ENCODE assay signal across 19 cellular contexts in the genomic region with DNA sequence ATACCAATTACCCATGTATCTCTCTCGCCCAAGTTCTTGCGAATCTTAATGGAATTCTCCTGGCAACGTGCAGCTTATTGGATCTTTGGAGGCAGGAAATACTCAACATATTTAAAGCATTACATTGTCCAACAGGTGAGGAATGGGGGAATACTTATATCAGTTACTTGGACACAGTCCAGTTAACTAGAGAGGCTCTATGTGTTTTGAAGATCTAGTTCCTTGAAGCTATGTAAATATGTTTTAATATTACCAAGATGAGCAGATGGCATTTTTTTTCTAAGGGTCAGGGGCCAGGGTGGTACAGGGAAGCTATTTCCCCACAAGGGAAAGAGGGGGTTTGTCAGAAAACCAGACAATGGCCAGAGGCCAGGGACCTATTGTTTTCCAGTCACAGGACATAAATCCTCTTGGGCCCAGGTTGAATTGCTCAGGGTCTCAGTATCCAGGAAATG. TPM values are rescaled to one million over a fixed set of nuclear protein-coding genes. Genes with fewer than 3 reads are reported as not detected.
DNase-seq lines count a peak whose midpoint lies in the region; ATAC-seq, FAIRE-seq and TF ChIP-seq lines count a peak whose summit lies in the region.
"Had no signal": no experiment of that assay in that cellular context is flagged by ENCODE, and none has a peak within 500 bp of the region (broad histone marks: within the 10 kb centered on the region; RNA-seq: fewer than 3 reads in every experiment).

No MANE protein-coding gene starts in this region.

- H3K79me2 ChIP-seq in K562 (ENCODE audit: control insufficient read depth, insufficient read depth, low read length) (no peaks in the 10 kb centered on the region), mesendoderm (ENCODE audit: control insufficient read depth, insufficient read depth, low read length) (no peaks in the 10 kb centered on the region)

- 0 out of 2 replicates have a peak overlapping the region, but pooled peaks have one; percentile 65 for H2AFZ ChIP-seq in K562 (ENCODE audit: low read depth, low read length)

- H3K4me1 ChIP-seq in K562 (replicated peaks in 1 of 2; ENCODE audit: control insufficient read depth in 2 of 2, insufficient read depth in 2 of 2, low read length in 2 of 2) (peaks cover 0 to 9% of the 10 kb centered on the region in 2 experiments; a peak in 2 of 5 replicates), mesendoderm (ENCODE audit: control insufficient read depth, low read depth, low read length) (no peaks in the 10 kb centered on the region), testis (no peaks in the 10 kb centered on the region), pancreas (no peaks in the 10 kb centered on the region)
- H3K4me1 ChIP-seq: BE2C had no signal

- H3K4ac ChIP-seq in mesendoderm (ENCODE audit: low read depth, low read length): no peak overlapping the region

- no peaks in the 10 kb centered on the region for H4K20me1 ChIP-seq in K562 (replicated peaks; ENCODE audit: control insufficient read depth, insufficient read depth, low read length)

- no peaks in the 10 kb centered on the region for H3K9me3 ChIP-seq in K562 (replicated peaks; ENCODE audit: control insufficient read depth, insufficient read depth, low read depth, low read length)
- H3K9me3 ChIP-seq in testis: no peaks in the 10 kb centered on the region
- no peaks in the 10 kb centered on the region for H3K9me3 ChIP-seq in pancreas
- H3K9me3 ChIP-seq: BE2C, right atrium auricular region had no signal

- no peak for TF ChIP-seq EP300 in K562 (IDR thresholded peaks at IDR 0.05; ENCODE audit: low read length)

- H3K79me1 ChIP-seq in mesendoderm (ENCODE audit: low read length): no peaks in the 10 kb centered on the region

- FAIRE-seq in K562 (lab: Jason Lieb, UNC): no peak
- no peak for FAIRE-seq in pancreas (lab: Jason Lieb, UNC)

- no peak overlapping the region for H3K4me2 ChIP-seq in K562 (ENCODE audit: insufficient read depth, low read length)
- H3K4me2 ChIP-seq in mesendoderm (ENCODE audit: low read length): no peak overlapping the region

- POLR2A ChIA-PET in K562 (lab: Yijun Ruan, JAX): no interaction called here

- intact Hi-C loops in K562 (cut with micrococcal nuclease): no loop called here
- intact Hi-C loops in testis (cut with DNase I; ENCODE audit: low total_unique reads): no loop called here
- intact Hi-C loops in pancreas (cut with DNase I): no loop called here

- TF ChIP-seq POLR2A in K562 (conservative IDR thresholded peaks at IDR 0.05) (no peak), testis (IDR thresholded peaks at IDR 0.05) (no peak)

- H3K9ac ChIP-seq in K562 (ENCODE audit: insufficient read depth in 1 of 2, low read depth in 2 of 2, low read length in 2 of 2): no peak overlapping the region
- no peak overlapping the region for H3K9ac ChIP-seq in mesendoderm (ENCODE audit: low read length)

- H3K23ac ChIP-seq in mesendoderm (ENCODE audit: low read length): no peak overlapping the region

- no peak overlapping the region for H4K8ac ChIP-seq in mesendoderm (ENCODE audit: low read depth, low read length)

- H3K18ac ChIP-seq in mesendoderm (ENCODE audit: low read length): no peak overlapping the region

- CTCF ChIA-PET in K562 (lab: Yijun Ruan, JAX; ENCODE audit: low intra/inter-chr PET ratio): no interaction called here

- H3K56ac ChIP-seq in mesendoderm (ENCODE audit: low read length): no peak overlapping the region

- H3K36me3 ChIP-seq in K562 (ENCODE audit: control insufficient read depth, insufficient read depth, low read length) (no peaks in the 10 kb centered on the region), mesendoderm (ENCODE audit: control insufficient read depth, insufficient read depth, low read length) (no peaks in the 10 kb centered on the region), testis (ENCODE audit: low read depth, missing control alignments) (no peaks in the 10 kb centered on the region), pancreas (no peaks in the 10 kb centered on the region)
- H3K36me3 ChIP-seq: BE2C, right atrium auricular region had no signal

- no peak for ATAC-seq in K562
- no peak for ATAC-seq in GM18858 (IDR thresholded peaks at IDR 0.05; ENCODE audit: unreplicated experiment)
- ATAC-seq in pancreas: no peak
- ATAC-seq: left ventricle myocardium superior; natural killer cell treated with Interleukin-12 subunit alpha and Interleukin-12 subunit beta and Interleukin-15 and Interleukin-18, amount 100 ng/mL, for 72 hours had no signal

- WGBS in K562 (ENCODE audit: insufficient coverage, low coverage, missing lambda C conversion rate): 4% methylated on average over 3 of the region's 3 CpGs
- WGBS in mesendoderm (ENCODE audit: extremely low coverage, insufficient coverage, low lambda C conversion rate): no CpG with 5 or more reads among the region's 3 CpGs
- WGBS in testis, 2 donors: 64 to 65% methylated on average over 3 of the region's 3 CpGs
- 52 to 56% methylated on average over 3 of the region's 3 CpGs for WGBS in pancreas, 2 donors

- no peaks in the 10 kb centered on the region for H3K9me1 ChIP-seq in K562 (ENCODE audit: control insufficient read depth, insufficient read depth, low read length)

- no peak overlapping the region for H2BK5ac ChIP-seq in mesendoderm (ENCODE audit: low read length)

- peak; percentile 33 for DNase-seq in Daoy (ENCODE audit: low read depth)
- DNase-seq in M059J (ENCODE audit: low read depth): peak; percentile 68
- no peak for DNase-seq in K562 (ENCODE audit: extremely low read depth in 1 of 4, low spot score in 3 of 4)
- peak; percentile 90 for DNase-seq in kidney tubule cell (ENCODE audit: low spot score)
- DNase-seq in mesendoderm: no peak
- DNase-seq in testis: no peak
- DNase-seq in pancreas: no peak
- DNase-seq: activated CD4-positive, alpha-beta T cell treated with anti-CD3 and anti-CD28 coated beads, Interleukin-2, amount 50 U/mL, for 48 hours; BE2C; DMS 273 treated with DMSO at 0.1 percent for 48 hours; H7; hippocampal formation; left ventricle myocardium superior; NCI-H1105; NCI-H2227 treated with DMSO at 0.1 percent for 48 hours had no signal

- H3K27ac ChIP-seq in K562 (ENCODE audit: extremely low read depth, low read depth, low read length) (no peak overlapping the region), mesendoderm (ENCODE audit: low read depth, low read length) (no peak overlapping the region), testis (no peak overlapping the region), pancreas (no peak overlapping the region)
- H3K27ac ChIP-seq: right atrium auricular region had no signal

- no peak overlapping the region for H2AK5ac ChIP-seq in mesendoderm (ENCODE audit: low read length)

- H3K4me3 ChIP-seq in K562 (no peak overlapping the region), mesendoderm (ENCODE audit: low read length) (no peak overlapping the region), testis (no peak overlapping the region), pancreas (no peak overlapping the region)
- H3K4me3 ChIP-seq: right atrium auricular region had no signal

- no peak overlapping the region for H4K5ac ChIP-seq in mesendoderm (ENCODE audit: low read length)

- TF ChIP-seq RAD21 in K562 (CRISPR knock-in tag; conservative IDR thresholded peaks at IDR 0.05 in 1 of 2, IDR thresholded peaks at IDR 0.05 in 1 of 2): no peak

- H2BK15ac ChIP-seq in mesendoderm (replicated peaks; ENCODE audit: low read depth): no peak overlapping the region

- in situ Hi-C loops in K562 (cut with MboI): no loop called here

- peaks cover 11 to 25% of the 10 kb centered on the region in 2 experiments; a peak in 4 of 5 replicates for H3K27me3 ChIP-seq in K562 (ENCODE audit: control insufficient read depth in 2 of 2, insufficient read depth in 2 of 2, low read length in 2 of 2)
- H3K27me3 ChIP-seq in mesendoderm (ENCODE audit: insufficient read depth, low read length, poor library complexity): no peaks in the 10 kb centered on the region
- H3K27me3 ChIP-seq in testis: no peaks in the 10 kb centered on the region
- no peaks in the 10 kb centered on the region for H3K27me3 ChIP-seq in pancreas
- H3K27me3 ChIP-seq: right atrium auricular region had no signal

- no TSS peak for BruUV-seq in K562 (replicated peaks; lab: Mats Ljungman, UMichigan)

- no peak overlapping the region for H2BK120ac ChIP-seq in mesendoderm (ENCODE audit: low read depth, low read length)

- TF ChIP-seq CTCF in K562 (IDR thresholded peaks at IDR 0.05 in 2 of 3, conservative IDR thresholded peaks at IDR 0.05 in 1 of 3; ENCODE audit: insufficient read depth in 2 of 3, low read depth in 1 of 3, low read length in 3 of 3): no peak
- no peak for TF ChIP-seq CTCF in testis (IDR thresholded peaks at IDR 0.05)
- no peak for TF ChIP-seq CTCF in pancreas (IDR thresholded peaks at IDR 0.05)

TF ChIP-seq in K562, 482 proteins besides CTCF, POLR2A, EP300 and RAD21 (continues in another document):
- TF ChIP-seq HLTF (IDR thresholded peaks at IDR 0.05): no peak
- no peak for TF ChIP-seq CBX2 (IDR thresholded peaks at IDR 0.05; ENCODE audit: insufficient read depth, low read length, poor library complexity, severe bottlenecking)
- no peak for TF ChIP-seq ZNF217 (CRISPR knock-in tag; IDR thresholded peaks at IDR 0.05)
- no peak for TF ChIP-seq ADNP (tag; IDR thresholded peaks at IDR 0.05)

RNA-seq across cellular contexts. Expression of gene MC5R, which starts 26.8 kb away (rescaled TPM):
- not detected in 2 replicates for total RNA-seq in Daoy (2014; rRNA removed; shearing (Covaris generic))
- not detected in 2 replicates for total RNA-seq in M059J (2014; rRNA removed; shearing (Covaris generic))
- not detected in 2 replicates for total RNA-seq in K562 (2011; cell fraction: chromatin; rRNA removed; ENCODE audit: low replicate concordance)
- total RNA-seq in K562 (2011; cell fraction: nucleolus; rRNA removed): not detected in 2 replicates
- total RNA-seq in K562 (2011; cell fraction: nucleoplasm; rRNA removed): not detected in 2 replicates
- total RNA-seq in K562 (2014; rRNA removed) (not detected in 2 replicates), K562 (2014; rRNA removed; fragmentation: Illumina TruSeq; extraction: Trizol) (not detected in 2 replicates), K562 (2015; rRNA removed; fragmentation: Illumina TruSeq; extraction: Trizol) (not detected in 2 replicates), K562 (2021) (not detected in 2 replicates), testis (under 1 TPM; 0.31 to 0.74 TPM), pancreas (not detected)
- polyA plus RNA-seq in K562 (2011; rRNA removed) (not detected in 2 replicates), K562 (2014; fragmentation: Illumina TruSeq; extraction: Trizol) (not detected in 2 replicates), K562 (2014; fragmentation: Nextera tagmentation; extraction: Ambion mirVana) (not detected), K562 (2014; rRNA removed) (not detected in 2 replicates), testis (ENCODE audit: insufficient read depth, low read depth, low replicate concordance) (not detected), pancreas (not detected)
- not detected in 2 replicates for polyA plus RNA-seq in K562 (2011; cell fraction: cytosol; rRNA removed)
- polyA plus RNA-seq in K562 (2011; cell fraction: nucleus; rRNA removed): not detected in 2 replicates
- polyA plus RNA-seq in K562 (2012): not detected in 2 replicates
- polyA minus RNA-seq in K562 (2011; rRNA and poly(A)+ RNA removed): not detected in 2 replicates
- not detected in 2 replicates for polyA minus RNA-seq in K562 (2011; cell fraction: cytosol; rRNA and poly(A)+ RNA removed)
- not detected in 2 replicates for polyA minus RNA-seq in K562 (2011; cell fraction: nucleus; rRNA and poly(A)+ RNA removed)
- 0.11 TPM for polyA plus RNA-seq in mesendoderm (2013, experiment 1 of 2)
- polyA plus RNA-seq in mesendoderm (2013, experiment 2 of 2): 0.08 TPM
- total RNA-seq: H7; left ventricle myocardium superior; natural killer cell treated with Interleukin-12 subunit alpha and Interleukin-12 subunit beta and Interleukin-15 and Interleukin-18, amount 100 ng/mL, for 72 hours; right atrium auricular region had no signal
- polyA plus RNA-seq: IgD-negative memory B cell had no signal

Comparison
In these comparisons a context has a peak if more than half of its experiments do, and no peak if none do; other contexts are left out.
1. DNase-seq: peak in Daoy (single experiment), M059J (single experiment) and kidney tubule cell (single experiment); none in K562 (0 of 4), mesendoderm (single experiment), testis (single experiment) and pancreas (0 of 6).